Comparison of ENCODE assay signal across 8 cellular contexts in genomic region chr13:59531571-59532091, GRCh38.
DNase-seq lines count a peak whose midpoint lies in the region; ATAC-seq, FAIRE-seq and TF ChIP-seq lines count a peak whose summit lies in the region.

No MANE protein-coding gene starts in this region.

- no peak for FAIRE-seq in RCC 7860 (lab: Jason Lieb, UNC)

- TF ChIP-seq POLR2A in right lobe of liver (IDR thresholded peaks at IDR 0.05): no peak

- ATAC-seq in HG02884 (IDR thresholded peaks at IDR 0.05; ENCODE audit: unreplicated experiment) (peak; percentile 93), right lobe of liver (peak; percentile 66 to 81 (median 75))

- DNase-seq in CD1c-positive myeloid dendritic cell (ENCODE audit: extremely low spot score) (peak; percentile 46), RCC 7860 (ENCODE audit: low spot score) (peak; percentile 40), dorsolateral prefrontal cortex (peak; percentile 14 to 74 (median 58)), right lobe of liver (peak; percentile 70 to 81 (median 71)), GM10266 (ENCODE audit: extremely low spot score) (no peak)
- DNase-seq in stimulated activated naive CD4-positive, alpha-beta T cell treated with Interleukin-2 at 50 U/mL for 16 hours (lab: John Stamatoyannopoulos, UW): no peak

- H3K4me1 ChIP-seq in right lobe of liver (no peaks in the 10 kb centered on the region), thymus (ENCODE audit: control insufficient read depth, insufficient read depth, low read length) (peaks cover 3% of the 10 kb centered on the region)

- intact Hi-C loops in dorsolateral prefrontal cortex (cut with DNase I): no loop called here
- intact Hi-C loops in right lobe of liver (cut with DNase I): no loop called here

- peaks cover 0 to 1% (median 0%) of the 10 kb centered on the region in 45 donors for H3K27me3 ChIP-seq in dorsolateral prefrontal cortex
- H3K27me3 ChIP-seq in right lobe of liver: no peaks in the 10 kb centered on the region
- no peaks in the 10 kb centered on the region for H3K27me3 ChIP-seq in thymus (ENCODE audit: control insufficient read depth, insufficient read depth)

- H3K4me3 ChIP-seq in dorsolateral prefrontal cortex (no peak overlapping the region), right lobe of liver (no peak overlapping the region), thymus (ENCODE audit: low read length) (no peak overlapping the region)

- H3K36me3 ChIP-seq in right lobe of liver (no peaks in the 10 kb centered on the region), thymus (ENCODE audit: control insufficient read depth, insufficient read depth) (no peaks in the 10 kb centered on the region)

- H3K27ac ChIP-seq in dorsolateral prefrontal cortex: peak overlapping the region in 9 of 59 donors; percentile 2 to 49 (median 26)
- peak overlapping the region in 1 of 3 donors; percentile 51 for H3K27ac ChIP-seq in right lobe of liver
- H3K27ac ChIP-seq in thymus (ENCODE audit: low read depth): peak overlapping the region; percentile 31

- 20% methylated on average over 9 of the region's 9 CpGs for WGBS in right lobe of liver (ENCODE audit: insufficient coverage, low coverage, low lambda C conversion rate, missing lambda C conversion rate)
- WGBS in thymus: 12% methylated on average over 9 of the region's 9 CpGs

- no peaks in the 10 kb centered on the region for H3K9me3 ChIP-seq in right lobe of liver
- H3K9me3 ChIP-seq in thymus (ENCODE audit: control insufficient read depth): no peaks in the 10 kb centered on the region

- TF ChIP-seq CTCF in dorsolateral prefrontal cortex (IDR thresholded peaks at IDR 0.05 in 54 of 56, conservative IDR thresholded peaks at IDR 0.05 in 2 of 56; ENCODE audit: low read depth in 1 of 56, partially characterized antibody in 56 of 56) (no peak), right lobe of liver (IDR thresholded peaks at IDR 0.05) (no peak), GM10266 (IDR thresholded peaks at IDR 0.05; ENCODE audit: control insufficient read depth, insufficient read depth, low read depth, missing control alignments) (no peak)

Comparison
In these comparisons a context has a peak if more than half of its experiments do, and no peak if none do; other contexts are left out.
1. DNase-seq: peak in CD1c-positive myeloid dendritic cell (single experiment), RCC 7860 (single experiment), dorsolateral prefrontal cortex (10 of 10) and right lobe of liver (3 of 3); none in GM10266 (single experiment) and stimulated activated naive CD4-positive, alpha-beta T cell treated with Interleukin-2 at 50 U/mL for 16 hours (single experiment).